10 cellular contexts compared by ENCODE assay signal in genomic region chr1:203440780-203441179, GRCh38. TPM values are rescaled to one million over a fixed set of nuclear protein-coding genes. Genes with fewer than 3 reads are reported as not detected.
A peak's percentile ranks its signal among the peaks of the same experiment; 100 is the strongest.
DNase-seq lines count a peak whose midpoint lies in the region; ATAC-seq and TF ChIP-seq lines count a peak whose summit lies in the region.
"Had no signal": no experiment of that assay in that cellular context is flagged by ENCODE, and none has a peak within 500 bp of the region (broad histone marks: within the 10 kb centered on the region; RNA-seq: fewer than 3 reads in every experiment).

No MANE protein-coding gene starts in this region.

- POLR2A ChIA-PET in SK-N-SH (lab: Yijun Ruan, JAX) = interaction anchor here (0.6 kb wide), 1 partner anchor 572 kb away, joined by 3 read pairs; no protein-coding TSS in a partner anchor

- H3K79me2 ChIP-seq in SK-N-SH (ENCODE audit: insufficient read depth) = no peaks in the 10 kb centered on the region

- no peak overlapping the region for H3K9ac ChIP-seq in SK-N-SH

- H3K4me2 ChIP-seq in SK-N-SH = peak overlapping the region; percentile 24; the same call in 1 of the 2 replicates

- WGBS in SK-N-SH (ENCODE audit: low lambda C conversion rate) = 9% methylated on average over 4 of the region's 7 CpGs

- H3K27ac ChIP-seq in 22Rv1 = no peak overlapping the region
- H3K27ac ChIP-seq in SK-N-SH (ENCODE audit: low read depth in 2 of 2, low read length in 1 of 2) = no peak overlapping the region

- H3K36me3 ChIP-seq in SK-N-SH (replicated peaks in 1 of 2; ENCODE audit: control insufficient read depth in 1 of 2, insufficient read depth in 2 of 2, low read length in 1 of 2) = no peaks in the 10 kb centered on the region

- H3K27me3 ChIP-seq in SK-N-SH (ENCODE audit: insufficient read depth) = no peaks in the 10 kb centered on the region

- no peaks in the 10 kb centered on the region for H3K4me1 Mint-ChIP-seq in progenitor cell of endocrine pancreas (ENCODE audit: low read depth)

- CTCF ChIA-PET in SK-N-SH (lab: Yijun Ruan, JAX) = interaction anchor here (0.6 to 7.4 kb wide), 28 partner anchors 10 to 262 kb away, joined by 3 to 171 read pairs (median 4); no protein-coding TSS in a partner anchor

- no peaks in the 10 kb centered on the region for H3K36me3 Mint-ChIP-seq in progenitor cell of endocrine pancreas (ENCODE audit: insufficient read depth)

- H4K20me1 ChIP-seq in SK-N-SH (ENCODE audit: insufficient read depth) = no peaks in the 10 kb centered on the region

- no peaks in the 10 kb centered on the region for H3K9me2 ChIP-seq in SK-N-SH

- peaks cover 6 to 14% of the 10 kb centered on the region in 2 experiments; a peak in 2 of 4 replicates for H3K4me1 ChIP-seq in SK-N-SH (ENCODE audit: control insufficient read depth in 1 of 2, insufficient read depth in 2 of 2, low read depth in 1 of 2, low read length in 1 of 2)

- H3K4me3 Mint-ChIP-seq in progenitor cell of endocrine pancreas (ENCODE audit: low read depth) = no peak overlapping the region
- H3K4me3 Mint-ChIP-seq: dendritic cell treated with granulocyte-macrophage colony-stimulating factor and Interleukin-4, amounts not matched to agents 40 ng/mL and 50 ng/mL, for 4 days had no signal

- in situ Hi-C loops in GM13976 (cut with MboI; ENCODE audit: low sequenced_read_pairs, unreplicated experiment) = no loop called here

- no peak overlapping the region for H3K27ac Mint-ChIP-seq in progenitor cell of endocrine pancreas
- H3K27ac Mint-ChIP-seq: dendritic cell treated with granulocyte-macrophage colony-stimulating factor and Interleukin-4, amounts not matched to agents 40 ng/mL and 50 ng/mL, for 4 days had no signal

- TF ChIP-seq EP300 in SK-N-SH (IDR thresholded peaks at IDR 0.05; ENCODE audit: borderline replicate concordance in 1 of 2, low read depth in 1 of 2, low read length in 1 of 2) = no peak

- TF ChIP-seq RAD21 in SK-N-SH (IDR thresholded peaks at IDR 0.05; ENCODE audit: low read length) = peak; percentile 82

- peaks cover 42% of the 10 kb centered on the region for H3K27me3 Mint-ChIP-seq in progenitor cell of endocrine pancreas

- intact Hi-C loops in head of caudate nucleus (cut with DNase I) = loop anchor here (2.0 kb wide), 1 partner anchor 100 kb away; no protein-coding TSS in a partner anchor

- ATAC-seq in GM21786 (IDR thresholded peaks at IDR 0.05; ENCODE audit: unreplicated experiment) = no peak

- TF ChIP-seq CTCF in 22Rv1 (IDR thresholded peaks at IDR 0.05) (peak; percentile 24), GM13976 (IDR thresholded peaks at IDR 0.05; ENCODE audit: borderline replicate concordance, control extremely low read depth, extremely low read depth, insufficient read depth, missing control alignments) (peak; percentile 47), SK-N-SH (IDR thresholded peaks at IDR 0.05) (peak; percentile 68), progenitor cell of endocrine pancreas (IDR thresholded peaks at IDR 0.05; ENCODE audit: unreplicated experiment) (peak; percentile 37)

- DNase-seq in GM13976 (ENCODE audit: low spot score) (peak; percentile 45), SK-N-SH (peak; percentile 61), head of caudate nucleus (peak; percentile 18 to 91 (median 74)), progenitor cell of endocrine pancreas (ENCODE audit: low spot score, unreplicated experiment) (no peak), NOMO-1 (lab: John Stamatoyannopoulos, UW; ENCODE audit: unreplicated experiment in 2 of 2) (no peak), NCI-H774 (lab: John Stamatoyannopoulos, UW) (no peak)

- no peaks in the 10 kb centered on the region for H3K9me3 ChIP-seq in SK-N-SH

- no peaks in the 10 kb centered on the region for H3F3A ChIP-seq in SK-N-SH (replicated peaks; ENCODE audit: insufficient read depth)

- peaks cover 4% of the 10 kb centered on the region for H3K9me3 Mint-ChIP-seq in progenitor cell of endocrine pancreas (ENCODE audit: low read depth)

- H3K4me3 ChIP-seq in SK-N-SH (ENCODE audit: low read depth in 2 of 2, low read length in 1 of 2) = no peak overlapping the region

- H2AFZ ChIP-seq in SK-N-SH (ENCODE audit: low read depth) = no peak overlapping the region

TF ChIP-seq in SK-N-SH, 30 proteins besides CTCF, POLR2A, EP300 and RAD21:
- TF ChIP-seq ELF1 (IDR thresholded peaks at IDR 0.05) (no peak), NFIC (IDR thresholded peaks at IDR 0.05; ENCODE audit: borderline replicate concordance) (peak; percentile 86), PBX3 (IDR thresholded peaks at IDR 0.05) (peak; percentile 75), SIN3A (IDR thresholded peaks at IDR 0.05; ENCODE audit: borderline replicate concordance, low read depth, low read length) (no peak), USF2 (IDR thresholded peaks at IDR 0.05; ENCODE audit: borderline replicate concordance, low read depth, low read length) (no peak), REST (IDR thresholded peaks at IDR 0.05; ENCODE audit: low read depth, low read length) (peak; percentile 84), RCOR1 (IDR thresholded peaks at IDR 0.05; ENCODE audit: low read length) (0 out of 2 replicates have a peak, but pooled peaks have one; percentile 22), SMC3 (IDR thresholded peaks at IDR 0.05; ENCODE audit: low read depth, low read length) (peak; percentile 82)

RNA-seq across cellular contexts. Expression of gene PRELP, which starts 34.8 kb away (rescaled TPM):
- polyA plus RNA-seq in SK-N-SH (2012; rRNA removed) = 0.26 and 0.48 TPM in 2 replicates
- polyA plus RNA-seq in SK-N-SH (2012; cell fraction: cytosol; rRNA removed) = 0.27 and 0.37 TPM in 2 replicates
- polyA plus RNA-seq in SK-N-SH (2012; cell fraction: nucleus; rRNA removed) = 0.31 and 0.38 TPM in 2 replicates
- total RNA-seq in progenitor cell of endocrine pancreas = 0.04 and 0.14 TPM in 2 replicates

RNA-seq across cellular contexts. Expression of gene OPTC, which starts 53.2 kb away (rescaled TPM):
- not detected in 2 replicates for polyA plus RNA-seq in SK-N-SH (2012; rRNA removed)
- not detected in 2 replicates for polyA plus RNA-seq in SK-N-SH (2012; cell fraction: cytosol; rRNA removed)
- not detected in 2 replicates for polyA plus RNA-seq in SK-N-SH (2012; cell fraction: nucleus; rRNA removed)
- not detected in 2 replicates for total RNA-seq in progenitor cell of endocrine pancreas
- total RNA-seq: urinary bladder had no signal

Comparison
In these comparisons a context has a peak if more than half of its experiments do, and no peak if none do; other contexts are left out.
1. DNase-seq: peak in GM13976 (single experiment), SK-N-SH (single experiment) and head of caudate nucleus (42 of 42); none in progenitor cell of endocrine pancreas (single experiment), NOMO-1 (0 of 2) and NCI-H774 (single experiment).
2. Peak in every context shown above with its lines, with median percentiles within 50 percentile points of each other: CTCF ChIP-seq.